13 cellular contexts compared by ENCODE assay signal in genomic region chr4:80182237-80182866, GRCh38. TPM values are rescaled to one million over a fixed set of nuclear protein-coding genes. Genes with fewer than 3 reads are reported as not detected.
A peak's percentile ranks its signal among the peaks of the same experiment; 100 is the strongest.
DNase-seq lines count a peak whose midpoint lies in the region; FAIRE-seq and TF ChIP-seq lines count a peak whose summit lies in the region.
"Had no signal": no experiment of that assay in that cellular context is flagged by ENCODE, and none has a peak within 500 bp of the region (broad histone marks: within the 10 kb centered on the region; RNA-seq: fewer than 3 reads in every experiment).

No MANE protein-coding gene starts in this region.

- no peak overlapping the region for H3K9ac ChIP-seq in OCI-LY3 (ENCODE audit: low read length)

- peak; percentile 32 for DNase-seq in activated naive CD4-positive, alpha-beta T cell treated with Interleukin-2 at 50 U/mL for 16 hours
- no peak for DNase-seq in activated naive CD4-positive, alpha-beta T cell treated with anti-CD3 and anti-CD28 coated beads, Interleukin-2, amount 50 U/mL, for 16 hours
- DNase-seq in esophagus muscularis mucosa (ENCODE audit: extremely low spot score) (peak; percentile 90), type B pancreatic cell (ENCODE audit: extremely low spot score, unreplicated experiment) (no peak), RCC 7860 (ENCODE audit: low spot score) (no peak), occipital lobe (lab: John Stamatoyannopoulos, UW) (no peak), superior temporal gyrus (ENCODE audit: extremely low spot score) (no peak)
- DNase-seq: BE2C; effector CD8-positive, alpha-beta T cell; kidney had no signal

- peaks cover 19% of the 10 kb centered on the region for H3K27me3 ChIP-seq in OCI-LY3 (ENCODE audit: low read depth, low read length)
- H3K27me3 ChIP-seq in esophagus muscularis mucosa, result no peaks in the 10 kb centered on the region

- no peak overlapping the region for H3K27ac Mint-ChIP-seq in type B pancreatic cell

- no peak for TF ChIP-seq POLR2A in esophagus muscularis mucosa (IDR thresholded peaks at IDR 0.05; ENCODE audit: low read depth)

- peak overlapping the region; percentile 11; the same call in 1 of the 2 replicates for H3K4me2 ChIP-seq in OCI-LY3 (ENCODE audit: low read length)

- H3K36me3 ChIP-seq in OCI-LY3 (replicated peaks; ENCODE audit: low read depth, low read length) (no peaks in the 10 kb centered on the region), esophagus muscularis mucosa (no peaks in the 10 kb centered on the region)
- H3K36me3 ChIP-seq: BE2C had no signal

- peaks cover 7% of the 10 kb centered on the region for H3K9me3 Mint-ChIP-seq in type B pancreatic cell

- TF ChIP-seq CTCF in OCI-LY3 (IDR thresholded peaks at IDR 0.05; ENCODE audit: low read depth, low read length), result no peak
- no peak for TF ChIP-seq CTCF in esophagus muscularis mucosa (IDR thresholded peaks at IDR 0.05)
- no peak for TF ChIP-seq CTCF in type B pancreatic cell (conservative IDR thresholded peaks at IDR 0.05)

- peaks cover 24% of the 10 kb centered on the region for H3K4me1 ChIP-seq in OCI-LY3 (ENCODE audit: low read length)
- peaks cover 32 to 43% (median 40%) of the 10 kb centered on the region in 4 donors for H3K4me1 ChIP-seq in esophagus muscularis mucosa

- WGBS in esophagus muscularis mucosa, result 60% methylated on average over 10 of the region's 10 CpGs

- no peaks in the 10 kb centered on the region for H3K79me2 ChIP-seq in OCI-LY3 (ENCODE audit: low read length)

- H3K27me3 Mint-ChIP-seq in type B pancreatic cell, result peaks cover 77% of the 10 kb centered on the region

- no peaks in the 10 kb centered on the region for H3K9me3 ChIP-seq in OCI-LY3 (ENCODE audit: insufficient read depth, low read length)
- H3K9me3 ChIP-seq in esophagus muscularis mucosa, result peaks cover 0 to 14% (median 10%) of the 10 kb centered on the region in 4 donors
- H3K9me3 ChIP-seq: BE2C had no signal

- H3K4me1 Mint-ChIP-seq in type B pancreatic cell (ENCODE audit: unreplicated experiment), result peaks cover 27% of the 10 kb centered on the region

- no peaks in the 10 kb centered on the region for H3K36me3 Mint-ChIP-seq in type B pancreatic cell

- no peak for TF ChIP-seq EP300 in esophagus muscularis mucosa (IDR thresholded peaks at IDR 0.05)

- H3K27ac ChIP-seq in OCI-LY3 (ENCODE audit: low read length), result no peak overlapping the region
- H3K27ac ChIP-seq in esophagus muscularis mucosa (replicated peaks in 1 of 4), result peak overlapping the region in 2 of 4 donors; percentile 25 to 89

- no peaks in the 10 kb centered on the region for H4K20me1 ChIP-seq in OCI-LY3 (ENCODE audit: insufficient read depth, low read length)

- FAIRE-seq in RCC 7860 (lab: Jason Lieb, UNC), result no peak
- FAIRE-seq: kidney, urothelium cell line had no signal

- intact Hi-C loops in esophagus muscularis mucosa (cut with DNase I), result loop anchor here (5.0 to 10.0 kb wide), 3 partner anchors 110 to 1228 kb away; partner anchors contain the start of gene ANTXR2

- peak overlapping the region; percentile 55 for H3K4me3 Mint-ChIP-seq in type B pancreatic cell

- no peak overlapping the region for H2AFZ ChIP-seq in OCI-LY3 (ENCODE audit: low read depth, low read length)

- no peak overlapping the region for H3K4me3 ChIP-seq in OCI-LY3 (ENCODE audit: low read length)
- no peak overlapping the region for H3K4me3 ChIP-seq in esophagus muscularis mucosa

RNA-seq across cellular contexts. Expression of gene PRDM8, which starts 15.0 kb away (rescaled TPM):
- total RNA-seq in esophagus muscularis mucosa (10 to 100 TPM; 24.1 to 63.5 (median 34.3) TPM), type B pancreatic cell (ENCODE audit: low replicate concordance) (1.5 and 6.2 TPM in 2 replicates), occipital lobe (24.6 TPM)
- total RNA-seq: OCI-LY7 had no signal

Comparison
In these comparisons a context has a peak if more than half of its experiments do, and no peak if none do; other contexts are left out.
1. DNase-seq: peak in activated naive CD4-positive, alpha-beta T cell treated with Interleukin-2 at 50 U/mL for 16 hours (single experiment) and esophagus muscularis mucosa (single experiment); none in activated naive CD4-positive, alpha-beta T cell treated with anti-CD3 and anti-CD28 coated beads, Interleukin-2, amount 50 U/mL, for 16 hours (single experiment), type B pancreatic cell (single experiment), RCC 7860 (single experiment), occipital lobe (single experiment) and superior temporal gyrus (single experiment).